23 cellular contexts compared by ENCODE assay signal in genomic region chr1:46002751-46003150, GRCh38.
"Had no signal": no experiment of that assay in that cellular context is flagged by ENCODE, and none has a peak within 500 bp of the region (broad histone marks: within the 10 kb centered on the region; RNA-seq: fewer than 3 reads in every experiment).

No MANE protein-coding gene starts in this region.

- H3K9me3 Mint-ChIP-seq: effector memory CD8-positive, alpha-beta T cell; naive thymus-derived CD8-positive, alpha-beta T cell; nephron progenitor cell; stimulated activated naive B cell treated with anti-CD40 and anti-IgM and Interleukin-4, amounts not matched to agents 10 μg/mL and 1 μg/mL and 100 μg/mL, for 72 hours; stimulated activated naive CD8-positive, alpha-beta T cell treated with anti-CD3 and anti-CD28 coated beads, Interleukin-15, Interleukin-2, amounts not matched to agents 100 ng/mL and 50 ng/mL, for 24 hours had no signal

- H3K9me3 ChIP-seq: gastrocnemius medialis, left lung, ovary, psoas muscle, right lobe of liver, transverse colon, upper lobe of right lung, uterus had no signal

- H3K27ac Mint-ChIP-seq: effector memory CD8-positive, alpha-beta T cell; naive thymus-derived CD8-positive, alpha-beta T cell; stimulated activated naive B cell treated with anti-CD40 and anti-IgM and Interleukin-4, amounts not matched to agents 10 μg/mL and 1 μg/mL and 100 μg/mL, for 72 hours; stimulated activated naive CD8-positive, alpha-beta T cell treated with anti-CD3 and anti-CD28 coated beads, Interleukin-15, Interleukin-2, amounts not matched to agents 100 ng/mL and 50 ng/mL, for 24 hours had no signal

- H3K4me3 ChIP-seq: gastrocnemius medialis, left lung, ovary, psoas muscle, right lobe of liver, transverse colon, upper lobe of right lung, uterus had no signal

- H3K4me1 Mint-ChIP-seq: naive thymus-derived CD8-positive, alpha-beta T cell; stimulated activated naive B cell treated with anti-CD40 and anti-IgM and Interleukin-4, amounts not matched to agents 10 μg/mL and 1 μg/mL and 100 μg/mL, for 72 hours had no signal

- H3K27me3 Mint-ChIP-seq: effector memory CD8-positive, alpha-beta T cell; naive thymus-derived CD8-positive, alpha-beta T cell; stimulated activated naive B cell treated with anti-CD40 and anti-IgM and Interleukin-4, amounts not matched to agents 10 μg/mL and 1 μg/mL and 100 μg/mL, for 72 hours; stimulated activated naive CD8-positive, alpha-beta T cell treated with anti-CD3 and anti-CD28 coated beads, Interleukin-15, Interleukin-2, amounts not matched to agents 100 ng/mL and 50 ng/mL, for 24 hours had no signal

- H3K36me3 ChIP-seq: ovary, uterus had no signal

- H3K4me1 ChIP-seq: psoas muscle, transverse colon, uterus had no signal

- DNase-seq: cortex of kidney; effector memory CD8-positive, alpha-beta T cell; foreskin fibroblast; head of caudate nucleus; kidney; mammary epithelial cell; naive thymus-derived CD8-positive, alpha-beta T cell; nephron progenitor cell; nucleus accumbens; ovary; posterior cingulate gyrus; small intestine; stimulated activated CD4-positive, alpha-beta T cell treated with anti-CD3 and anti-CD28 coated beads, Interleukin-15, amount 100 ng/mL, for 24 hours; stimulated activated CD4-positive, alpha-beta T cell treated with anti-CD3 and anti-CD28 coated beads, Interleukin-2, amount 100 ng/mL, for 48 hours; stimulated activated naive B cell treated with anti-CD40 and anti-IgM and Interleukin-4, amounts not matched to agents 10 μg/mL and 1 μg/mL and 100 μg/mL, for 72 hours; transverse colon; uterus had no signal

- FAIRE-seq: kidney, small intestine had no signal

- H3K4me3 Mint-ChIP-seq: effector memory CD8-positive, alpha-beta T cell; naive thymus-derived CD8-positive, alpha-beta T cell; nephron progenitor cell; stimulated activated naive B cell treated with anti-CD40 and anti-IgM and Interleukin-4, amounts not matched to agents 10 μg/mL and 1 μg/mL and 100 μg/mL, for 72 hours; stimulated activated naive CD8-positive, alpha-beta T cell treated with anti-CD3 and anti-CD28 coated beads, Interleukin-15, Interleukin-2, amounts not matched to agents 100 ng/mL and 50 ng/mL, for 24 hours had no signal

- H3K27ac ChIP-seq: left lung, ovary, psoas muscle, right lobe of liver, transverse colon, upper lobe of right lung, uterus had no signal

- ATAC-seq: effector memory CD8-positive, alpha-beta T cell; naive thymus-derived CD8-positive, alpha-beta T cell; stimulated activated naive B cell treated with anti-CD40 and anti-IgM and Interleukin-4, amounts not matched to agents 10 μg/mL and 1 μg/mL and 100 μg/mL, for 72 hours had no signal

- H3K27me3 ChIP-seq: gastrocnemius medialis, left lung, ovary, right lobe of liver, transverse colon, upper lobe of right lung, uterus had no signal
